Comparison of ENCODE assay signal across 1 cellular context in the genomic region with DNA sequence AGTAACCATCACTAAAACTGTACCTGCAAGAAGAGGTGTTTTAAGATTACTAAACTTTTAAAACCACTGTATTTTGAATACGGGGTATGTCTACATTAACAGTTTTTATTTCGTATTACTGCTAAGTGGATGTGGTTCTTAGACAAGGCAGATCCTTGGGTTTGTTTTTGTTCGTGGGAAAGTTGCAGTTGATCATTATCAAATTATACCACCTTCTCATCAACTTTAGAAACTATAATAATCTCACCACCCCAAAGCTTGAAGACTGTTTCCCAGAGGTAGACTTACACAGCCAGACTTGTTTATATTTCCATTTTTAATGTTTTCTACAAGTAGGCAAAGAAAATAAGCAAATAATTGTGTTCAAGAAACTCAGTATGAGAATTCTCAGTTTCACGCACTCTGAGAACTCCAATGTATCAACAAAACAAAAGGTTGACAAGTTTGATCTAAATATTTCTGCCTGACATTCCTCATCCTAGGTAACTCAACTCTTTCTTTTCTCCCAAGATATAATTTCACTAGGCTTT.
TF ChIP-seq lines count a peak whose summit lies in the region.

No MANE protein-coding gene starts in this region.

TF ChIP-seq in H1, 55 proteins besides CTCF, POLR2A, EP300 and RAD21 (continued from another document):
- TF ChIP-seq SRF (IDR thresholded peaks at IDR 0.05; ENCODE audit: low read depth, low read length): no peak
- no peak for TF ChIP-seq RNF2 (IDR thresholded peaks at IDR 0.05; ENCODE audit: borderline replicate concordance, low read depth, low read length, missing control alignments, poor library complexity, severe bottlenecking)
- TF ChIP-seq NANOG (IDR thresholded peaks at IDR 0.05; ENCODE audit: insufficient read depth, low read depth, low read length, poor library complexity, severe bottlenecking): no peak
- no peak for TF ChIP-seq YY1 (IDR thresholded peaks at IDR 0.05; ENCODE audit: low read depth, low read length)
TF ChIP-seq in H1: peak in this region for 0.
